ENCODE assay signal across 26 cellular contexts in the genomic region with DNA sequence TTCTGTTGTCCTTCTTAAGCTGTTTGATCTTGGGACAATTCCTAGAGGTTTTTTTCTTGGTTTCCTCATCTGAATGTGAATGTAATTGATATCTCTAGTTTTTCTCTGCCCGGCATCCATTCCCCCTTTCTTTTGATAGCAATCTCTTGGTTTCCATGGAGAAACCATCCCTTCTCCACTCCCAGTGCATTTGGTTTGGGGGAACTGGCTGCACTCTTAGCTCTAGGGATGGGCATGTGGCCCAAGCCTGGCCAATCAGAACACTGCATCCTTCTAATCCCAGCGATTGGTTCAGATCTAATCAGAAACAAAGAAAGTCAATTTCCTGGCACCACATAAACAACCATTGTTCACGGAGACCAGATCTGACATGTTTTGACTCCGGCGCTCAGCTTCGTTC. TPM values are rescaled to one million over a fixed set of nuclear protein-coding genes. Genes with fewer than 3 reads are reported as not detected.
"Had no signal": no experiment of that assay in that cellular context is flagged by ENCODE, and none has a peak within 500 bp of the region (broad histone marks: within the 10 kb centered on the region; RNA-seq: fewer than 3 reads in every experiment).

No MANE protein-coding gene starts in this region.

- H3K36me3 ChIP-seq: gastrocnemius medialis, right lobe of liver, tibial artery had no signal

- ATAC-seq: activated CD8-positive, alpha-beta T cell treated with anti-CD3 and anti-CD28 coated beads for 36 hours; activated T-cell treated with anti-CD3 and anti-CD28 coated beads, Interleukin-2, amount 50 U/mL, for 4 hours; activated T-helper 17 cell treated with anti-CD3 and anti-CD28 coated beads, Interleukin-2, amount 50 U/mL, for 72 hours; body of pancreas; gastrocnemius medialis; left colon; naive thymus-derived CD8-positive, alpha-beta T cell; right lobe of liver; stimulated activated effector memory CD8-positive, alpha-beta T cell treated with anti-CD3 and anti-CD28 coated beads, Interleukin-12 subunit alpha, Interleukin-12 subunit beta, amount 100 ng/mL, for 72 hours had no signal

- H3K36me3 Mint-ChIP-seq: activated naive CD8-positive, alpha-beta T cell; immature natural killer cell; stimulated activated effector memory CD8-positive, alpha-beta T cell treated with anti-CD3 and anti-CD28 coated beads, Interleukin-12 subunit alpha, Interleukin-12 subunit beta, amount 100 ng/mL, for 72 hours had no signal

- H3K4me3 ChIP-seq: body of pancreas, gastrocnemius medialis, hepatocyte, right lobe of liver, tibial artery had no signal

- H3K79me2 ChIP-seq: hepatocyte, parathyroid adenoma had no signal

- H3K4me1 Mint-ChIP-seq: activated B cell treated with CpG ODN at 0.5 μM for 24 hours; activated T-helper 17 cell treated with anti-CD3 and anti-CD28 coated beads, Interleukin-2, amount 50 U/mL, for 72 hours; immature natural killer cell; stimulated activated effector memory CD8-positive, alpha-beta T cell treated with anti-CD3 and anti-CD28 coated beads, Interleukin-12 subunit alpha, Interleukin-12 subunit beta, amount 100 ng/mL, for 72 hours had no signal

- FAIRE-seq: colon, kidney had no signal

- H3K27ac ChIP-seq: body of pancreas, gastrocnemius medialis, hepatocyte, parathyroid adenoma, right lobe of liver, tibial artery had no signal

- H3K27me3 ChIP-seq: body of pancreas, hepatocyte, right lobe of liver, tibial artery had no signal

- H3K4me2 ChIP-seq: hepatocyte had no signal

- H3K4me3 Mint-ChIP-seq: activated B cell treated with CpG ODN at 0.5 μM for 24 hours; activated CD8-positive, alpha-beta T cell treated with anti-CD3 and anti-CD28 coated beads for 36 hours; activated naive CD8-positive, alpha-beta T cell; activated T-cell treated with anti-CD3 and anti-CD28 coated beads, Interleukin-2, amount 50 U/mL, for 4 hours; activated T-helper 17 cell treated with anti-CD3 and anti-CD28 coated beads, Interleukin-2, amount 50 U/mL, for 72 hours; immature natural killer cell; naive thymus-derived CD8-positive, alpha-beta T cell; neural crest cell; stimulated activated effector memory CD8-positive, alpha-beta T cell treated with anti-CD3 and anti-CD28 coated beads, Interleukin-12 subunit alpha, Interleukin-12 subunit beta, amount 100 ng/mL, for 72 hours; stimulated activated naive CD8-positive, alpha-beta T cell treated with anti-CD3 and anti-CD28 coated beads, Interleukin-15, Interleukin-2, amounts not matched to agents 100 ng/mL and 50 ng/mL, for 24 hours; T-helper 1 cell treated with Interleukin-12 subunit alpha and Interleukin-12 subunit beta and Interleukin-4 antibody, amounts not matched to agents 30 μg/mL and 1 μg/mL, for 36 hours had no signal

- H3K4me1 ChIP-seq: body of pancreas, parathyroid adenoma, right lobe of liver had no signal

- H3K27ac Mint-ChIP-seq: activated B cell treated with CpG ODN at 0.5 μM for 24 hours; activated CD8-positive, alpha-beta T cell treated with anti-CD3 and anti-CD28 coated beads for 36 hours; activated naive CD8-positive, alpha-beta T cell; activated T-helper 17 cell treated with anti-CD3 and anti-CD28 coated beads, Interleukin-2, amount 50 U/mL, for 72 hours; immature natural killer cell; naive thymus-derived CD8-positive, alpha-beta T cell; stimulated activated effector memory CD8-positive, alpha-beta T cell treated with anti-CD3 and anti-CD28 coated beads, Interleukin-12 subunit alpha, Interleukin-12 subunit beta, amount 100 ng/mL, for 72 hours; stimulated activated naive CD8-positive, alpha-beta T cell treated with anti-CD3 and anti-CD28 coated beads, Interleukin-15, Interleukin-2, amounts not matched to agents 100 ng/mL and 50 ng/mL, for 24 hours; T-helper 1 cell treated with Interleukin-12 subunit alpha and Interleukin-12 subunit beta and Interleukin-4 antibody, amounts not matched to agents 30 μg/mL and 1 μg/mL, for 36 hours had no signal

- H3K9ac ChIP-seq: parathyroid adenoma had no signal

- H3K9me3 ChIP-seq: body of pancreas, gastrocnemius medialis, right lobe of liver, tibial artery had no signal

- H2AFZ ChIP-seq: hepatocyte, parathyroid adenoma had no signal

- DNase-seq: activated B cell treated with CpG ODN at 0.5 μM for 24 hours; activated CD4-positive, alpha-beta T cell treated with anti-CD3 and anti-CD28 coated beads, Interleukin-2, amount 50 U/mL, for 1 hour; activated T-cell treated with anti-CD3 and anti-CD28 coated beads, Interleukin-2, amount 50 U/mL, for 4 hours; body of pancreas; effector memory CD4-positive, alpha-beta T cell; gastrocnemius medialis; immature natural killer cell; kidney; left colon; naive thymus-derived CD8-positive, alpha-beta T cell; occipital lobe; right lobe of liver; stimulated activated CD4-positive, alpha-beta T cell treated with anti-CD3 and anti-CD28 coated beads, Interleukin-12 subunit alpha, Interleukin-12 subunit beta, amount 100 ng/mL, for 4 hours; stimulated activated CD4-positive, alpha-beta T cell treated with anti-CD3 and anti-CD28 coated beads, Interleukin-4, amount 100 ng/mL, for 1 hour; SW 1271; tibial artery had no signal

RNA-seq across cellular contexts. Expression of gene IRX3, which starts 45.1 kb away (rescaled TPM):
- total RNA-seq: activated B cell treated with CpG ODN at 0.5 μM for 24 hours; activated CD8-positive, alpha-beta T cell treated with anti-CD3 and anti-CD28 coated beads for 36 hours; activated T-helper 17 cell treated with anti-CD3 and anti-CD28 coated beads, Interleukin-2, amount 50 U/mL, for 72 hours; naive thymus-derived CD8-positive, alpha-beta T cell; occipital lobe had no signal
- polyA plus RNA-seq: immature natural killer cell; naive thymus-derived CD8-positive, alpha-beta T cell had no signal
